Comparison of ENCODE assay signal across 9 cellular contexts in genomic region chr19:16540948-16541347, GRCh38. TPM values are rescaled to one million over a fixed set of nuclear protein-coding genes. Genes with fewer than 3 reads are reported as not detected.
DNase-seq lines count a peak whose midpoint lies in the region; ATAC-seq and TF ChIP-seq lines count a peak whose summit lies in the region.
"Had no signal": no experiment of that assay in that cellular context is flagged by ENCODE, and none has a peak within 500 bp of the region (broad histone marks: within the 10 kb centered on the region; RNA-seq: fewer than 3 reads in every experiment).

No MANE protein-coding gene starts in this region.

- peaks cover 58% of the 10 kb centered on the region for H3K36me3 ChIP-seq in KOPT-K1 (ENCODE audit: insufficient read depth, low read length)

- no peak for ATAC-seq in natural killer cell
- ATAC-seq in GM19351 (IDR thresholded peaks at IDR 0.05; ENCODE audit: unreplicated experiment): no peak
- ATAC-seq in HG03095 (IDR thresholded peaks at IDR 0.05; ENCODE audit: unreplicated experiment): no peak

- H3K27me3 Mint-ChIP-seq in dendritic cell treated with granulocyte-macrophage colony-stimulating factor and Interleukin-4, amounts not matched to agents 40 ng/mL and 50 ng/mL, for 4 days: no peaks in the 10 kb centered on the region
- no peaks in the 10 kb centered on the region for H3K27me3 Mint-ChIP-seq in natural killer cell (ENCODE audit: low read depth in 2 of 2)

- TF ChIP-seq CTCF in AG10803 (conservative IDR thresholded peaks at IDR 0.05; ENCODE audit: low read length) (no peak), natural killer cell (IDR thresholded peaks at IDR 0.05) (no peak)

- H3K9me3 ChIP-seq in KOPT-K1 (ENCODE audit: insufficient read depth, low read length, poor library complexity, severe bottlenecking): no peaks in the 10 kb centered on the region

- H3K27ac ChIP-seq in KOPT-K1 (ENCODE audit: low read depth, low read length, poor library complexity, severe bottlenecking): peak overlapping the region; percentile 90

- H3K36me3 Mint-ChIP-seq in dendritic cell treated with granulocyte-macrophage colony-stimulating factor and Interleukin-4, amounts not matched to agents 40 ng/mL and 50 ng/mL, for 4 days (ENCODE audit: low read depth): peaks cover 60% of the 10 kb centered on the region
- H3K36me3 Mint-ChIP-seq in natural killer cell: no peaks in the 10 kb centered on the region

- H3K27ac Mint-ChIP-seq in dendritic cell treated with granulocyte-macrophage colony-stimulating factor and Interleukin-4, amounts not matched to agents 40 ng/mL and 50 ng/mL, for 4 days: peak overlapping the region; percentile 80
- peak overlapping the region; percentile 76 to 86 for H3K27ac Mint-ChIP-seq in natural killer cell

- no peak for DNase-seq in AG10803 (ENCODE audit: low read depth)
- DNase-seq in natural killer cell: no peak
- DNase-seq in NCI-H2029 (lab: John Stamatoyannopoulos, UW): no peak
- DNase-seq in NOMO-1 (lab: John Stamatoyannopoulos, UW; ENCODE audit: unreplicated experiment in 2 of 2): no peak
- DNase-seq: retina had no signal

- H3K4me3 ChIP-seq in AG10803 (ENCODE audit: low read length): peak overlapping the region; percentile 91

- H3K9me3 Mint-ChIP-seq in dendritic cell treated with granulocyte-macrophage colony-stimulating factor and Interleukin-4, amounts not matched to agents 40 ng/mL and 50 ng/mL, for 4 days: no peaks in the 10 kb centered on the region
- H3K9me3 Mint-ChIP-seq in natural killer cell: no peaks in the 10 kb centered on the region

- H3K4me1 Mint-ChIP-seq in dendritic cell treated with granulocyte-macrophage colony-stimulating factor and Interleukin-4, amounts not matched to agents 40 ng/mL and 50 ng/mL, for 4 days (ENCODE audit: low read depth): peaks cover 54% of the 10 kb centered on the region
- peaks cover 49 to 62% of the 10 kb centered on the region in 2 donors for H3K4me1 Mint-ChIP-seq in natural killer cell

- peak overlapping the region; percentile 82 for H3K4me3 Mint-ChIP-seq in dendritic cell treated with granulocyte-macrophage colony-stimulating factor and Interleukin-4, amounts not matched to agents 40 ng/mL and 50 ng/mL, for 4 days
- H3K4me3 Mint-ChIP-seq in natural killer cell: peak overlapping the region; percentile 94

- intact Hi-C loops in dendritic cell treated with granulocyte-macrophage colony-stimulating factor and Interleukin-4, amounts not matched to agents 40 ng/mL and 50 ng/mL, for 4 days (cut with micrococcal nuclease): loop anchor here (10.0 kb wide), 1 partner anchor 96 kb away; no protein-coding TSS in a partner anchor
- intact Hi-C loops in natural killer cell (cut with micrococcal nuclease): no loop called here

RNA-seq across cellular contexts. Expression of gene CHERP, which starts 1.3 kb away (rescaled TPM):
- total RNA-seq in natural killer cell: 10 to 100 TPM; 46.5 to 70.8 (median 68.2) TPM

RNA-seq across cellular contexts. Expression of gene SLC35E1, which starts 31.3 kb away (rescaled TPM):
- total RNA-seq in natural killer cell: 10 to 100 TPM; 53.2 to 55.5 (median 54.2) TPM

RNA-seq across cellular contexts. Expression of gene C19orf44, which starts 44.8 kb away (rescaled TPM):
- total RNA-seq in natural killer cell: 1 to 10 TPM; 1.2 to 2.8 (median 1.4) TPM

RNA-seq across cellular contexts. Expression of gene CALR3, which starts 45.0 kb away (rescaled TPM):
- not detected for total RNA-seq in natural killer cell
